ENCODE assay signal across 19 cellular contexts in genomic region chr3:33989229-33989628, GRCh38.
DNase-seq lines count a peak whose midpoint lies in the region; ATAC-seq, FAIRE-seq and TF ChIP-seq lines count a peak whose summit lies in the region.
"Had no signal": no experiment of that assay in that cellular context is flagged by ENCODE, and none has a peak within 500 bp of the region (broad histone marks: within the 10 kb centered on the region; RNA-seq: fewer than 3 reads in every experiment).

No MANE protein-coding gene starts in this region.

- H3K4me1 ChIP-seq in DND-41 (ENCODE audit: insufficient read depth, low read length): no peaks in the 10 kb centered on the region
- peaks cover 0 to 5% (median 0%) of the 10 kb centered on the region in 4 experiments; a peak in 1 of 7 replicates for H3K4me1 ChIP-seq in H1 (replicated peaks in 1 of 4; ENCODE audit: control insufficient read depth in 3 of 4, insufficient read depth in 4 of 4, low read length in 3 of 4)
- H3K4me1 ChIP-seq in neuronal stem cell (ENCODE audit: control insufficient read depth in 2 of 2, insufficient read depth in 1 of 2, low read depth in 1 of 2, low read length in 2 of 2): peaks cover 0 to 6% of the 10 kb centered on the region in 2 donors
- H3K4me1 ChIP-seq: BLaER1 treated with 17β-estradiol and CSF1 and Interleukin-3, amounts not matched to agents 10 nM and 100 nM had no signal

- no peak for FAIRE-seq in H1 (lab: Jason Lieb, UNC)
- FAIRE-seq: GM12892 had no signal

- H2BK12ac ChIP-seq in H1 (ENCODE audit: low read depth, low read length): no peak overlapping the region
- H2BK12ac ChIP-seq in neuronal stem cell (ENCODE audit: low read length): no peak overlapping the region

- H3K79me1 ChIP-seq in H1 (ENCODE audit: low read depth, low read length) (no peaks in the 10 kb centered on the region), neuronal stem cell (ENCODE audit: low read depth, low read length) (no peaks in the 10 kb centered on the region)

- H2AK5ac ChIP-seq in H1 (ENCODE audit: low read depth, low read length) (no peak overlapping the region), neuronal stem cell (ENCODE audit: low read depth, low read length) (no peak overlapping the region)

- H3K23me2 ChIP-seq in H1 (ENCODE audit: low read depth, low read length): no peaks in the 10 kb centered on the region

- POLR2A ChIA-PET in H1 (lab: Charles Lee; ENCODE audit: partially characterized antibody): no interaction called here

- H3K27me3 ChIP-seq in DND-41 (ENCODE audit: insufficient read depth, low read length, poor library complexity) (no peaks in the 10 kb centered on the region), H1 (replicated peaks in 1 of 4; ENCODE audit: control insufficient read depth in 3 of 4, extremely low read depth in 1 of 4, insufficient read depth in 3 of 4, low read length in 3 of 4) (no peaks in the 10 kb centered on the region), neuronal stem cell (ENCODE audit: control insufficient read depth in 3 of 3, insufficient read depth in 3 of 3, low read depth in 1 of 3, low read length in 3 of 3) (no peaks in the 10 kb centered on the region)
- H3K27me3 ChIP-seq: BLaER1 treated with 17β-estradiol and CSF1 and Interleukin-3, amounts not matched to agents 10 nM and 100 nM had no signal

- H3K4ac ChIP-seq in H1 (replicated peaks; ENCODE audit: insufficient read length, low read depth, low read length) (no peak overlapping the region), neuronal stem cell (ENCODE audit: low read length) (no peak overlapping the region)

- H4K8ac ChIP-seq in H1 (ENCODE audit: extremely low read depth, insufficient read depth, low read length): no peak overlapping the region; the same call in 1 of the 2 replicates
- H4K8ac ChIP-seq in neuronal stem cell (ENCODE audit: low read depth, low read length): no peak overlapping the region

- ATAC-seq in DND-41 (ENCODE audit: insufficient read depth, low read depth): no peak

- TF ChIP-seq CTCF in DND-41 (IDR thresholded peaks at IDR 0.05; ENCODE audit: borderline replicate concordance, extremely low read depth, low read length, poor library complexity, severe bottlenecking) (no peak), H1 (IDR thresholded peaks at IDR 0.05; ENCODE audit: control extremely low read depth in 1 of 3, insufficient read depth in 1 of 3, low read depth in 1 of 3, low read length in 3 of 3) (no peak)

- H4K91ac ChIP-seq in H1 (replicated peaks; ENCODE audit: insufficient read length, low read length): no peak overlapping the region
- no peak overlapping the region for H4K91ac ChIP-seq in neuronal stem cell (ENCODE audit: low read depth, low read length, poor library complexity)

- H3K4me3 ChIP-seq in DND-41 (ENCODE audit: low read depth in 1 of 2, low read length in 2 of 2) (no peak overlapping the region), H1 (ENCODE audit: extremely low read depth in 1 of 4, insufficient read depth in 2 of 4, low read depth in 3 of 4, low read length in 4 of 4) (no peak overlapping the region), neuronal stem cell (ENCODE audit: low read length in 2 of 2) (no peak overlapping the region)
- H3K4me3 ChIP-seq: BLaER1 treated with 17β-estradiol and CSF1 and Interleukin-3, amounts not matched to agents 10 nM and 100 nM had no signal

- no peak overlapping the region for H3K56ac ChIP-seq in H1 (replicated peaks; ENCODE audit: insufficient read length, low read depth, low read length)

- H3K79me2 ChIP-seq in DND-41 (ENCODE audit: insufficient read depth, low read length): no peaks in the 10 kb centered on the region
- no peaks in the 10 kb centered on the region for H3K79me2 ChIP-seq in H1 (ENCODE audit: control insufficient read depth in 1 of 2, insufficient read depth in 2 of 2, low read length in 2 of 2)

- H3K14ac ChIP-seq in H1 (ENCODE audit: insufficient read length) (no peak overlapping the region), neuronal stem cell (ENCODE audit: low read length) (no peak overlapping the region)

- TF ChIP-seq POLR2A in H1 (IDR thresholded peaks at IDR 0.05; ENCODE audit: control extremely low read depth in 1 of 2, low read depth in 2 of 2, low read length in 2 of 2): no peak

- H3K9me3 ChIP-seq in DND-41 (ENCODE audit: insufficient read depth, low read length, severe bottlenecking) (no peaks in the 10 kb centered on the region), H1 (ENCODE audit: insufficient read depth in 2 of 2, low read depth in 1 of 2, low read length in 1 of 2) (peaks cover 0 to 3% of the 10 kb centered on the region in 2 experiments; a peak in 1 of 4 replicates), neuronal stem cell (replicated peaks in 1 of 2; ENCODE audit: control insufficient read depth in 2 of 2, insufficient read depth in 1 of 2, low read depth in 1 of 2, low read length in 2 of 2) (no peaks in the 10 kb centered on the region)

- 89% methylated on average over 6 of the region's 6 CpGs; no CpG with 5 or more reads in 1 of the 2 experiments for WGBS in H1 (ENCODE audit: extremely low coverage in 1 of 2, insufficient coverage in 1 of 2, insufficient read length in 1 of 2, insufficient replicate concordance in 2 of 2, low coverage in 1 of 2, low lambda C conversion rate in 2 of 2, missing lambda C conversion rate in 1 of 2), 2 experiments
- WGBS in neuronal stem cell (ENCODE audit: extremely low coverage in 2 of 2, insufficient read length in 2 of 2, insufficient replicate concordance in 1 of 2), 2 donors: no CpG with 5 or more reads among the region's 6 CpGs

- H3K18ac ChIP-seq in H1 (ENCODE audit: extremely low read depth, low read length) (0 out of 2 replicates have a peak overlapping the region, but pooled peaks have one; percentile 7), neuronal stem cell (ENCODE audit: low read length) (peak overlapping the region; percentile 44)

- H3K9ac ChIP-seq in DND-41 (ENCODE audit: low read depth, low read length): no peak overlapping the region
- no peak overlapping the region for H3K9ac ChIP-seq in H1 (replicated peaks in 1 of 4; ENCODE audit: extremely low read depth in 1 of 4, low read depth in 3 of 4, low read length in 3 of 4)
- no peak overlapping the region for H3K9ac ChIP-seq in neuronal stem cell (ENCODE audit: low read depth, low read length, poor library complexity)
- H3K9ac ChIP-seq: BLaER1 treated with 17β-estradiol and CSF1 and Interleukin-3, amounts not matched to agents 10 nM and 100 nM had no signal

- no peak for TF ChIP-seq EP300 in H1 (IDR thresholded peaks at IDR 0.05; ENCODE audit: borderline replicate concordance in 1 of 2, low read depth in 2 of 2, low read length in 2 of 2)

- H3K36me3 ChIP-seq in DND-41 (ENCODE audit: insufficient read depth, low read length): no peaks in the 10 kb centered on the region
- no peaks in the 10 kb centered on the region for H3K36me3 ChIP-seq in H1 (ENCODE audit: control insufficient read depth in 2 of 4, insufficient read depth in 4 of 4, low read length in 3 of 4)
- no peaks in the 10 kb centered on the region for H3K36me3 ChIP-seq in neuronal stem cell (replicated peaks in 1 of 2; ENCODE audit: control insufficient read depth in 2 of 2, insufficient read depth in 2 of 2, low read length in 2 of 2)
- H3K36me3 ChIP-seq: BLaER1 treated with 17β-estradiol and CSF1 and Interleukin-3, amounts not matched to agents 10 nM and 100 nM had no signal

- no peak overlapping the region for H4K5ac ChIP-seq in H1 (ENCODE audit: insufficient read length, low read depth, low read length)

- H2BK15ac ChIP-seq in H1 (ENCODE audit: low read length): no peak overlapping the region
- H2BK15ac ChIP-seq in neuronal stem cell (ENCODE audit: low read length): no peak overlapping the region

- no peak overlapping the region for H3K4me2 ChIP-seq in DND-41 (ENCODE audit: insufficient read depth, low read length)
- H3K4me2 ChIP-seq in H1 (ENCODE audit: insufficient read depth in 1 of 2, low read depth in 2 of 2, low read length in 2 of 2): no peak overlapping the region
- no peak overlapping the region for H3K4me2 ChIP-seq in neuronal stem cell (ENCODE audit: insufficient read depth, low read length, poor library complexity, severe bottlenecking)
- H3K4me2 ChIP-seq: BLaER1 treated with 17β-estradiol and CSF1 and Interleukin-3, amounts not matched to agents 10 nM and 100 nM had no signal

- CTCF ChIA-PET in H1 (lab: Charles Lee; ENCODE audit: partially characterized antibody): interaction anchor here (0.9 to 1.5 kb wide), 3 partner anchors 9 to 22 kb away, joined by 3 to 4 read pairs (median 4); no protein-coding TSS in a partner anchor

- H2BK20ac ChIP-seq in H1 (ENCODE audit: low read length): no peak overlapping the region

- TF ChIP-seq RAD21 in H1 (IDR thresholded peaks at IDR 0.05 in 1 of 2, conservative IDR thresholded peaks at IDR 0.05 in 1 of 2; ENCODE audit: low read depth in 2 of 2, low read length in 2 of 2): no peak

- H2BK5ac ChIP-seq in H1 (ENCODE audit: low read depth, low read length) (no peak overlapping the region), neuronal stem cell (ENCODE audit: low read length) (peak overlapping the region; percentile 9)

- H4K20me1 ChIP-seq in DND-41 (ENCODE audit: insufficient read depth, low read length) (no peaks in the 10 kb centered on the region), H1 (replicated peaks in 1 of 2; ENCODE audit: control insufficient read depth in 1 of 2, insufficient read depth in 2 of 2, low read length in 2 of 2) (no peaks in the 10 kb centered on the region)
- H4K20me1 ChIP-seq: BLaER1 treated with 17β-estradiol and CSF1 and Interleukin-3, amounts not matched to agents 10 nM and 100 nM had no signal

- H3K23ac ChIP-seq in H1 (ENCODE audit: insufficient read length): no peak overlapping the region
- H3K23ac ChIP-seq in neuronal stem cell (ENCODE audit: low read depth, low read length, poor library complexity): no peak overlapping the region

- H2BK120ac ChIP-seq in H1 (replicated peaks; ENCODE audit: low read depth, low read length) (no peak overlapping the region), neuronal stem cell (ENCODE audit: low read depth, low read length) (no peak overlapping the region)

- no peak overlapping the region for H3K27ac ChIP-seq in DND-41 (ENCODE audit: low read length)
- H3K27ac ChIP-seq in H1 (ENCODE audit: low read depth, low read length): no peak overlapping the region
- no peak overlapping the region for H3K27ac ChIP-seq in neuronal stem cell (replicated peaks; ENCODE audit: low read length)
- H3K27ac ChIP-seq: BLaER1 treated with 17β-estradiol and CSF1 and Interleukin-3, amounts not matched to agents 10 nM and 100 nM had no signal

- H2AFZ ChIP-seq in DND-41 (ENCODE audit: low read depth, low read length) (no peak overlapping the region), H1 (ENCODE audit: low read length) (no peak overlapping the region; the same call in 1 of the 2 replicates), neuronal stem cell (ENCODE audit: low read length) (no peak overlapping the region)

- DNase-seq in DND-41 (peak; percentile 10), NCI-H82 (lab: John Stamatoyannopoulos, UW) (peak; percentile 83), H1 (ENCODE audit: low read depth in 1 of 2, low spot score in 2 of 2) (no peak), neuronal stem cell (ENCODE audit: low spot score) (no peak), NCI-H1092 treated with DMSO at 0.1 percent for 48 hours (lab: John Stamatoyannopoulos, UW) (no peak), NCI-H2081 treated with DMSO at 0.1 percent for 48 hours (lab: John Stamatoyannopoulos, UW) (no peak), NCI-H774 (lab: John Stamatoyannopoulos, UW) (no peak)
- DNase-seq: 8988T; ACHN; Calu3; CD4-positive, CD25-positive, alpha-beta regulatory T cell; DMS79; EL; GDM1; GOT3; HCEC 1CT; KBM-7 had no signal

Comparison
In these comparisons a context has a peak if more than half of its experiments do, and no peak if none do; other contexts are left out.
1. DNase-seq: peak in DND-41 (single experiment) and NCI-H82 (single experiment); none in H1 (0 of 2), neuronal stem cell (single experiment), NCI-H1092 treated with DMSO at 0.1 percent for 48 hours (single experiment), NCI-H2081 treated with DMSO at 0.1 percent for 48 hours (single experiment) and NCI-H774 (single experiment).